ENCODE assay signal across 2 cellular contexts in genomic region chr7:74783595-74783994, GRCh38. TPM values are rescaled to one million over a fixed set of nuclear protein-coding genes. Genes with fewer than 3 reads are reported as not detected.
"Had no signal": no experiment of that assay in that cellular context is flagged by ENCODE, and none has a peak within 500 bp of the region (broad histone marks: within the 10 kb centered on the region; RNA-seq: fewer than 3 reads in every experiment).

No MANE protein-coding gene starts in this region.

RNA-seq across cellular contexts. Expression of gene NCF1, which starts 9.8 kb away (rescaled TPM):
- total RNA-seq: chondrocyte, dermis microvascular lymphatic vessel endothelial cell had no signal
